In the genomic region with DNA sequence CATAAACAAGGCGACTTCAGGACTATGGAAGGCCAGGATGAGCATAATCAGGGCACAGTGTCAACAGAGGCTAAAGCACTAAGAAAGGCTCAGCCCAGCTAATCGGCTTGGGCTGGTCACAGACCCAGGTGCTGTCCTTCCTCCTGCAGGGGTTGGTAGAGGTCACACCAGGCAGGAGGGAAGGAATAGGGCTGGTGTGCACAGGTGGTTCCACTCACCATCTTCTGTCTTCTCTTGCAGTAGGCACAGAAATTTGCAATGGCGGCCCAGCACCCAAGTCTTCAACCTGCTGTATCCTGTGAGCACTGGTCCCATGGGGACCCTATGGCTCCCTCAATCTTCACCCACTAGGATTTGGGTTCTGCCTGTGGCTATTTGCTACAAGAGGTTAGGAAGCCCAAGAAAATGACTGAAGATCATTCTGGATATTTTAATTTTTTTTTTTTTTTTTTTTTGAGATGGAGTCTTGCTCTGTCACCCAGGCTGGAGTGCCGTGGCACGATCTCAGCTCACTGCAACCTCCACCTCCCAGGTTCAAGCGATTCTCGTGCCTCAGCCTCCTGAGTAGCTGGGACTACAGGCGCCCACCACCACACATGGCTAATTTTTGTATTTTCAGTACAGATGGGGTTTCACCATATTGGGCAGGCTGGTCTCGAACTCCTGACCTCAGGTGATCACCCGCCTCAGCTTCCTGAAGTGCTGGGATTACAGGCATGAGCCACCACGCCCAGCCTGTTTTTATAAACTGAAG, we compare ENCODE assay signal across 3 cellular contexts. TPM values are rescaled to one million over a fixed set of nuclear protein-coding genes. Genes with fewer than 3 reads are reported as not detected.
"Had no signal": no experiment of that assay in that cellular context is flagged by ENCODE, and none has a peak within 500 bp of the region (broad histone marks: within the 10 kb centered on the region; RNA-seq: fewer than 3 reads in every experiment).

No MANE protein-coding gene starts in this region.

RNA-seq across cellular contexts. Expression of a gene that starts 19.0 kb away (rescaled TPM):
- total RNA-seq: myocyte had no signal
- polyA plus RNA-seq: naive thymus-derived CD4-positive, alpha-beta T cell; neural cell had no signal
